Comparison of ENCODE assay signal across 8 cellular contexts in the genomic region with DNA sequence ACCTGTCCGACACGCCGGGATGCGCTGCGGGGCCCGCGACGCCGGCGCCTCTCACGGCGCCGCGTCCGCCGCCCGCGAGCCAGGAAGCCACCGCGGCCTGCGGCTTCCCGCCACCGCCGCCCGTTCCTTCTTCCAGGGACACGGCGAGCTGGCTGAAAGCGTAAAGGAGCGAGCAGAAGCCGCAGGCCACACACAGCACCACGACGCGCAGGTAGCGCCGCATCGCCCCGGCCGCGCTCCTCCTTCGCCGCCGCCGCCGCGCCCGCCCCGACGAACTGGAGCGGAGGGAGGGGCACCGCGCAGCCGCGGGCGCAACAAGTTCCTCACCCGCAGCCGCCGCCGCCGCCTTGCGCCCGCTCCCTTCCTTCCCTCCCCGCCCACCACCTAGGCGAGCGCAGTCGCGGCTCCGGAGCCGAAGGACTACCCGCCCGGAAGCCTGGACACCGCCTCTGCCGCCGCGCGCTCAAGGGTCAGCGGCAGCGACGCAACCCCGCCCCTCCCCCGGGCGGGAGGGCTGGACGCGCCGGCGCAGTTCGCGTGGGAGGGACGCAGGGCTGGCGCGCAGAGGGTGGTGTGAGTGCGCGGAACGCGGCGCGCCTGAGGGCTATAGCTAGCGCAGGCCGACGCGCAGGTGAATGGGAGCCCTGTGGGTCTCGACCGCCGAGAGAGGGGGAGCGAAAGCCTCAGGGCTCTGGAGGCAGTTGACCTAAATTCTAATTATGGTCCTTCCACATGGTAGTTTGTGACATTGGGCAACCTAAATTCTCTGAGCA. TPM values are rescaled to one million over a fixed set of nuclear protein-coding genes. Genes with fewer than 3 reads are reported as not detected.
DNase-seq lines count a peak whose midpoint lies in the region; ATAC-seq, FAIRE-seq and TF ChIP-seq lines count a peak whose summit lies in the region.

A gene with protein sequence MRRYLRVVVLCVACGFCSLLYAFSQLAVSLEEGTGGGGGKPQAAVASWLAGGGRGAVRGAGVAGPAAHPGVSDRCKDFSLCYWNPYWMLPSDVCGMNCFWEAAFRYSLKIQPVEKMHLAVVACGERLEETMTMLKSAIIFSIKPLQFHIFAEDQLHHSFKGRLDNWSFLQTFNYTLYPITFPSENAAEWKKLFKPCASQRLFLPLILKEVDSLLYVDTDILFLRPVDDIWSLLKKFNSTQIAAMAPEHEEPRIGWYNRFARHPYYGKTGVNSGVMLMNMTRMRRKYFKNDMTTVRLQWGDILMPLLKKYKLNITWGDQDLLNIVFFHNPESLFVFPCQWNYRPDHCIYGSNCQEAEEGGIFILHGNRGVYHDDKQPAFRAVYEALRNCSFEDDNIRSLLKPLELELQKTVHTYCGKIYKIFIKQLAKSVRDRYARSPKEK (minus strand): TSS at position 451 of the 773 bp plus-strand sequence. CDS start 228 bp downstream, at position 223.

- peak within 1 kb of the TSS; percentile 80 for H3K4me2 ChIP-seq in mammary epithelial cell (ENCODE audit: insufficient read depth, low read depth, low read length)

- POLR2A ChIA-PET in A673 (lab: Charles Lee; ENCODE audit: low non-redundant PET): interaction anchor here (0.6 kb wide), 1 partner anchor 93 kb away, joined by 7 read pairs; a partner anchor contains a TSS

- peak within 1 kb of the TSS; percentile 88 for H3K9ac ChIP-seq in mammary epithelial cell (ENCODE audit: insufficient read depth, low read length)

- H4K20me1 ChIP-seq in mammary epithelial cell (ENCODE audit: insufficient read depth, low read length): no peaks in the 10 kb centered on the region

- H3K9me3 ChIP-seq in A673 (ENCODE audit: low read depth, low read length, poor library complexity, severe bottlenecking) (no peaks in the 10 kb centered on the region), WERI-Rb-1 (ENCODE audit: severe bottlenecking) (no peaks in the 10 kb centered on the region), mammary epithelial cell (replicated peaks; ENCODE audit: insufficient read depth, low read length) (no peaks in the 10 kb centered on the region), small intestine (ENCODE audit: control insufficient read depth, low read depth) (no peaks in the 10 kb centered on the region)

- peak within 1 kb of the TSS; percentile 71 for H3K27ac ChIP-seq in A673 (ENCODE audit: low read depth, low read length, poor library complexity, severe bottlenecking)
- peak within 1 kb of the TSS; percentile 90 for H3K27ac ChIP-seq in WERI-Rb-1
- H3K27ac ChIP-seq in mammary epithelial cell (ENCODE audit: insufficient read depth, low read depth, low read length): peak within 1 kb of the TSS; percentile 65
- peak within 1 kb of the TSS; percentile 98 for H3K27ac ChIP-seq in small intestine (ENCODE audit: low read depth in 1 of 2, low read length in 1 of 2)

- peaks cover 47% of the 10 kb centered on the region for H3K79me2 ChIP-seq in mammary epithelial cell (ENCODE audit: insufficient read depth, low read length)

- H3K36me3 ChIP-seq in A673 (ENCODE audit: insufficient read depth, low read length, poor library complexity, severe bottlenecking) (no peaks in the 10 kb centered on the region), WERI-Rb-1 (no peaks in the 10 kb centered on the region), mammary epithelial cell (ENCODE audit: insufficient read depth, low read length) (no peaks in the 10 kb centered on the region), small intestine (ENCODE audit: control insufficient read depth in 2 of 2, insufficient read depth in 2 of 2, low read length in 2 of 2) (no peaks in the 10 kb centered on the region)

- peak within 1 kb of the TSS; percentile 85 for H2AFZ ChIP-seq in mammary epithelial cell (ENCODE audit: low read depth, low read length)

- ATAC-seq in GM18867 (IDR thresholded peaks at IDR 0.05; ENCODE audit: unreplicated experiment): peak; percentile 91
- ATAC-seq in HG03097 (IDR thresholded peaks at IDR 0.05; ENCODE audit: low FRiP score, unreplicated experiment): peak; percentile 94

- in situ Hi-C loops in mammary epithelial cell (cut with MboI; ENCODE audit: low sequenced_read_pairs in 2 of 2): loop anchor here (25.0 kb wide), 3 partner anchors 418 to 1168 kb away; no protein-coding TSS in a partner anchor

- no peak for TF ChIP-seq CTCF in A673 (conservative IDR thresholded peaks at IDR 0.05; ENCODE audit: low read depth, low read length)
- TF ChIP-seq CTCF in WERI-Rb-1 (IDR thresholded peaks at IDR 0.05; ENCODE audit: low read depth, low read length): no peak
- TF ChIP-seq CTCF in mammary epithelial cell (conservative IDR thresholded peaks at IDR 0.05 in 1 of 2, IDR thresholded peaks at IDR 0.05 in 1 of 2; ENCODE audit: extremely low read depth in 1 of 2, insufficient read depth in 1 of 2, low read depth in 1 of 2, low read length in 2 of 2): no peak

- peak within 1 kb of the TSS; percentile 83 for H3K4me3 ChIP-seq in A673 (ENCODE audit: low read depth, low read length, poor library complexity, severe bottlenecking)
- H3K4me3 ChIP-seq in WERI-Rb-1 (ENCODE audit: low read depth, low read length): peak within 1 kb of the TSS; percentile 80
- H3K4me3 ChIP-seq in mammary epithelial cell (replicated peaks in 1 of 3; ENCODE audit: insufficient read depth in 1 of 3, low read depth in 2 of 3, low read length in 3 of 3): peak within 1 kb of the TSS; percentile 78 to 96 (median 93)
- H3K4me3 ChIP-seq in small intestine (ENCODE audit: low read depth in 1 of 2, low read length in 2 of 2): peak within 1 kb of the TSS; percentile 67 to 98

- CTCF ChIA-PET in A673 (lab: Charles Lee): no interaction called here
- CTCF ChIA-PET in mammary epithelial cell (lab: Charles Lee; ENCODE audit: low non-redundant PET): interaction anchor here (0.5 kb wide), 1 partner anchor 778 kb away, joined by 5 read pairs; no protein-coding TSS in a partner anchor

- DNase-seq in A673 (ENCODE audit: low spot score): peak; percentile 93
- DNase-seq in NCI-H2171 (lab: John Stamatoyannopoulos, UW): peak; percentile 82
- peak; percentile 94 for DNase-seq in WERI-Rb-1
- DNase-seq in mammary epithelial cell: peak; percentile 97
- DNase-seq in iPS-NIHi11 (ENCODE audit: low spot score): peak; percentile 96
- peak; percentile 95 for DNase-seq in small intestine

- H3K27me3 ChIP-seq in A673 (replicated peaks; ENCODE audit: insufficient read depth, low read depth, low read length, poor library complexity) (no peaks in the 10 kb centered on the region), WERI-Rb-1 (ENCODE audit: insufficient read depth, low read depth, severe bottlenecking) (no peaks in the 10 kb centered on the region), mammary epithelial cell (ENCODE audit: insufficient read depth, low read length) (no peaks in the 10 kb centered on the region), small intestine (ENCODE audit: control insufficient read depth in 2 of 2, insufficient read depth in 2 of 2, low read length in 2 of 2) (no peaks in the 10 kb centered on the region)

- intact Hi-C loops in A673 (cut with micrococcal nuclease; ENCODE audit: unreplicated experiment) (loop anchor here (5.0 kb wide), 1 partner anchor 183 kb away; a partner anchor contains a TSS), mammary epithelial cell (cut with micrococcal nuclease) (loop anchor here (2.0 to 10.0 kb wide), 4 partner anchors 92 to 1140 kb away; a partner anchor contains a TSS)

- dilution Hi-C loops in mammary epithelial cell (cut with HindIII; ENCODE audit: low sequenced_read_pairs): no loop called here

- FAIRE-seq in small intestine (lab: Jason Lieb, UNC): no peak

- BruUV-seq in A673 (replicated peaks; lab: Mats Ljungman, UMichigan): no TSS peak
- no TSS peak for BruUV-seq in mammary epithelial cell (replicated peaks; lab: Mats Ljungman, UMichigan)

- peaks cover 21% of the 10 kb centered on the region for H3K4me1 ChIP-seq in A673 (ENCODE audit: insufficient read depth, low read length, poor library complexity, severe bottlenecking)
- peaks cover 31% of the 10 kb centered on the region for H3K4me1 ChIP-seq in mammary epithelial cell (ENCODE audit: insufficient read depth, low read length)
- peaks cover 0 to 4% of the 10 kb centered on the region in 2 donors for H3K4me1 ChIP-seq in small intestine (ENCODE audit: control insufficient read depth in 2 of 2, insufficient read depth in 1 of 2, low read depth in 1 of 2, low read length in 1 of 2)

- 4% methylated on average over 21 of the region's 104 CpGs for WGBS in mammary epithelial cell (ENCODE audit: low coverage, missing lambda C conversion rate)
- 1 to 4% (median 2%) methylated on average over 70 to 104 of the region's 104 CpGs for WGBS in small intestine, 3 donors

RNA-seq across cellular contexts. Expression of the gene that starts here (rescaled TPM):
- 25.0 and 26.7 TPM in 2 replicates for total RNA-seq in A673 (2021)
- total RNA-seq in mammary epithelial cell: 10 to 100 TPM; 14.2 to 15.2 TPM
- 6.5 TPM for polyA plus RNA-seq in mammary epithelial cell
- 5.6 TPM for polyA minus RNA-seq in mammary epithelial cell
- 1 to 10 TPM; 1.8 to 3.4 (median 1.9) TPM for polyA plus RNA-seq in small intestine

Comparison
In these comparisons a context has a peak if more than half of its experiments do, and no peak if none do; other contexts are left out.
1. Peak in every context shown above with its lines: DNase-seq, ATAC-seq, H3K4me3 ChIP-seq and H3K27ac ChIP-seq.